8 cellular contexts compared by ENCODE assay signal in the genomic region with DNA sequence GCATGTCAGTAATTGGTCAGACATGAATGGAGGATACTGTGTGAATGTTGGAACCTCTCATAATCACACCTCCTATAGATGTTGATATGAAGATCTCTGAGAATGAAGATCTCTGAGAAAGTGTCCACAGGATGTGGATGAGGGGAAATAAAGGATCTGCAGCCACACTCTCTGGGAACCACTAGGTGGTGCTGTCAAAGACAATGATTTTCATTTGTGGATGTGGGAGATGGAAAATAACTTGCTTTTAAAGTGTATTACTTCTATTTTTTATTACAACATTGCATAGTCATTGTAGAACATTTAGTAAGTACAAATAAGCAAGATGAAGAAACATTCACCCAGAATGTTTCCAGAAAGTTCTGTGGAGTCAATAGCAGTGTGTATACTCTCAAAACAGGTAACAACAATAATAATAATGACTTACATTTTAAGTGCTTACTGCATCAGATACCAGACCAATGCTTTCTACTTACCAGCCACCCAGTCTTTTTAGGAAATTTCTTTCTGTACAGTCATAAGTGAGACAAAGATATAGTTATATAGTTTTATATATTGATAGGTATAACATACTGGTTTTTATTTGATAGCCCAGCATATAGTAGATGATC.
DNase-seq lines count a peak whose midpoint lies in the region; ATAC-seq and TF ChIP-seq lines count a peak whose summit lies in the region.

No MANE protein-coding gene starts in this region.

- H3K27ac ChIP-seq in lower lobe of right lung: no peak overlapping the region

- in situ Hi-C loops in astrocyte of the cerebellum (cut with HindIII; ENCODE audit: low sequenced_read_pairs): no loop called here

- no peaks in the 10 kb centered on the region for H3K4me1 ChIP-seq in lower lobe of right lung

- DNase-seq in DMS114 treated with DMSO at 0.1 percent for 48 hours (lab: John Stamatoyannopoulos, UW; ENCODE audit: unreplicated experiment): peak; percentile 6
- peak; percentile 63 for DNase-seq in HEK293T (ENCODE audit: extremely low spot score)
- peak; percentile 5 for DNase-seq in astrocyte of the cerebellum (ENCODE audit: low read depth)
- no peak for DNase-seq in lower lobe of right lung
- DNase-seq in mucosa of gallbladder (ENCODE audit: low spot score): no peak
- DNase-seq in ecto neural progenitor cell (ENCODE audit: low spot score): no peak

- POLR2A ChIA-PET in HEK293T (lab: Yijun Ruan, JAX): no interaction called here

- no peaks in the 10 kb centered on the region for H3K36me3 ChIP-seq in lower lobe of right lung

- H3K9me3 ChIP-seq in lower lobe of right lung: no peaks in the 10 kb centered on the region

- H3K27me3 ChIP-seq in lower lobe of right lung (ENCODE audit: low read depth): no peaks in the 10 kb centered on the region

- ATAC-seq in lower lobe of right lung: no peak
- ATAC-seq in GM18873 (IDR thresholded peaks at IDR 0.05; ENCODE audit: low FRiP score, unreplicated experiment): no peak
- no peak for ATAC-seq in HG03108 (IDR thresholded peaks at IDR 0.05; ENCODE audit: unreplicated experiment)

- intact Hi-C loops in lower lobe of right lung (cut with DNase I): no loop called here

- TF ChIP-seq CTCF in astrocyte of the cerebellum (IDR thresholded peaks at IDR 0.05; ENCODE audit: low read depth, low read length, missing control alignments) (peak; percentile 82), lower lobe of right lung (IDR thresholded peaks at IDR 0.05) (peak; percentile 56)

- H3K4me3 ChIP-seq in astrocyte of the cerebellum (ENCODE audit: low read depth, low read length) (no peak overlapping the region), lower lobe of right lung (no peak overlapping the region)

- CTCF ChIA-PET in HEK293T (lab: Yijun Ruan, JAX): no interaction called here

TF ChIP-seq in HEK293T, 16 proteins besides CTCF, POLR2A, EP300 and RAD21:
- TF ChIP-seq ELF4 (IDR thresholded peaks at IDR 0.05) (no peak), CTBP1 (IDR thresholded peaks at IDR 0.05; ENCODE audit: borderline replicate concordance) (no peak), FOXK2 (IDR thresholded peaks at IDR 0.05) (no peak)

Comparison
In these comparisons a context has a peak if more than half of its experiments do, and no peak if none do; other contexts are left out.
1. DNase-seq: peak in DMS114 treated with DMSO at 0.1 percent for 48 hours (single experiment), HEK293T (single experiment) and astrocyte of the cerebellum (single experiment); none in lower lobe of right lung (single experiment), mucosa of gallbladder (single experiment) and ecto neural progenitor cell (single experiment).